In genomic region chr11:111586305-111586915, GRCh38 we compare ENCODE assay signal across 10 cellular contexts. TPM values are rescaled to one million over a fixed set of nuclear protein-coding genes. Genes with fewer than 3 reads are reported as not detected.
DNase-seq lines count a peak whose midpoint lies in the region; ATAC-seq and TF ChIP-seq lines count a peak whose summit lies in the region.
"Had no signal": no experiment of that assay in that cellular context is flagged by ENCODE, and none has a peak within 500 bp of the region (broad histone marks: within the 10 kb centered on the region; RNA-seq: fewer than 3 reads in every experiment).

No MANE protein-coding gene starts in this region.

- H3K9ac ChIP-seq in GM23248 = peak overlapping the region; percentile 60

- no peaks in the 10 kb centered on the region for H3K4me1 ChIP-seq in CD8-positive, alpha-beta T cell (ENCODE audit: insufficient read depth, low read length)
- peaks cover 11% of the 10 kb centered on the region for H3K4me1 ChIP-seq in GM23248 (ENCODE audit: insufficient read depth)
- peaks cover 6% of the 10 kb centered on the region for H3K4me1 ChIP-seq in foreskin keratinocyte
- H3K4me1 ChIP-seq in gastrocnemius medialis = no peaks in the 10 kb centered on the region

- H4K20me1 ChIP-seq in GM23248 (ENCODE audit: insufficient read depth) = no peaks in the 10 kb centered on the region

- no peaks in the 10 kb centered on the region for H3K27me3 Mint-ChIP-seq in CD8-positive, alpha-beta T cell (ENCODE audit: low read depth)
- peaks cover 3% of the 10 kb centered on the region for H3K27me3 Mint-ChIP-seq in activated CD8-positive, alpha-beta T cell treated with anti-CD3 and anti-CD28 coated beads for 36 hours

- CTCF ChIA-PET in CD8-positive, alpha-beta T cell (lab: Charles Lee) = interaction anchor here (0.7 to 11.9 kb wide), 23 partner anchors 11 to 291 kb away, joined by 3 to 163 read pairs (median 4); partner anchors contain the start of genes PPP2R1B and SIK2
- CTCF ChIA-PET in activated CD8-positive, alpha-beta T cell treated with anti-CD3 and anti-CD28 coated beads for 36 hours (lab: Charles Lee) = interaction anchor here (0.7 to 9.1 kb wide), 21 partner anchors 10 to 396 kb away, joined by 3 to 74 read pairs (median 5); partner anchors contain the start of gene PPP2R1B

- peak; percentile 76 for TF ChIP-seq CTCF in CD8-positive, alpha-beta T cell (IDR thresholded peaks at IDR 0.05)
- peak; percentile 49 for TF ChIP-seq CTCF in activated CD8-positive, alpha-beta T cell treated with anti-CD3 and anti-CD28 coated beads for 36 hours (IDR thresholded peaks at IDR 0.05)
- TF ChIP-seq CTCF in foreskin keratinocyte (conservative IDR thresholded peaks at IDR 0.05) (peak; percentile 80), gastrocnemius medialis (IDR thresholded peaks at IDR 0.05 in 4 of 5, conservative IDR thresholded peaks at IDR 0.05 in 1 of 5) (peak; percentile 38 to 58 (median 56))

- no peaks in the 10 kb centered on the region for H3K36me3 Mint-ChIP-seq in CD8-positive, alpha-beta T cell
- H3K36me3 Mint-ChIP-seq in activated CD8-positive, alpha-beta T cell treated with anti-CD3 and anti-CD28 coated beads for 36 hours (ENCODE audit: low read depth) = no peaks in the 10 kb centered on the region

- peak in 6 of 7 experiments; percentile 8 to 62 (median 41) for DNase-seq in CD8-positive, alpha-beta T cell
- DNase-seq in GM23248 = peak; percentile 75
- peak; percentile 28 for DNase-seq in NCI-H226
- DNase-seq in activated CD8-positive, alpha-beta T cell treated with anti-CD3 and anti-CD28 coated beads for 36 hours = peak; percentile 74
- peak; percentile 51 to 68 for DNase-seq in foreskin keratinocyte
- no peak for DNase-seq in gastrocnemius medialis

- 0 to 7% methylated on average over 1 of the region's 1 CpG for WGBS in GM23248 (ENCODE audit: low coverage in 1 of 2, low lambda C conversion rate in 2 of 2, missing lambda C conversion rate in 2 of 2), 2 experiments

- POLR2A ChIA-PET in CD8-positive, alpha-beta T cell (lab: Charles Lee) = interaction anchor here (1.3 kb wide), 1 partner anchor 179 kb away, joined by 5 read pairs; the partner anchor contains the start of gene PPP2R1B
- POLR2A ChIA-PET in activated CD8-positive, alpha-beta T cell treated with anti-CD3 and anti-CD28 coated beads for 36 hours (lab: Charles Lee) = interaction anchor here (0.5 kb wide), 1 partner anchor 643 kb away, joined by 3 read pairs; no protein-coding TSS in a partner anchor

- H3K36me3 ChIP-seq in CD8-positive, alpha-beta T cell (ENCODE audit: insufficient read depth, low read length) = no peaks in the 10 kb centered on the region
- H3K36me3 ChIP-seq in GM23248 (ENCODE audit: low read depth) (no peaks in the 10 kb centered on the region), gastrocnemius medialis (no peaks in the 10 kb centered on the region)
- H3K36me3 ChIP-seq: ovary, SJSA1 had no signal

- no peak overlapping the region for H3K4me3 Mint-ChIP-seq in CD8-positive, alpha-beta T cell
- H3K4me3 Mint-ChIP-seq in activated CD8-positive, alpha-beta T cell treated with anti-CD3 and anti-CD28 coated beads for 36 hours = no peak overlapping the region

- no peaks in the 10 kb centered on the region for H3K9me2 ChIP-seq in GM23248 (ENCODE audit: insufficient read depth)

- H3K27ac ChIP-seq in CD8-positive, alpha-beta T cell (ENCODE audit: low read depth, low read length) = no peak overlapping the region
- peak overlapping the region; percentile 66 for H3K27ac ChIP-seq in GM23248
- no peak overlapping the region for H3K27ac ChIP-seq in foreskin keratinocyte
- no peak overlapping the region for H3K27ac ChIP-seq in gastrocnemius medialis
- H3K27ac ChIP-seq: ovary, SJSA1 had no signal

- no peaks in the 10 kb centered on the region for H3K9me3 Mint-ChIP-seq in CD8-positive, alpha-beta T cell
- no peaks in the 10 kb centered on the region for H3K9me3 Mint-ChIP-seq in activated CD8-positive, alpha-beta T cell treated with anti-CD3 and anti-CD28 coated beads for 36 hours

- no peaks in the 10 kb centered on the region for H3K79me2 ChIP-seq in GM23248 (ENCODE audit: insufficient read depth)

- H2AFZ ChIP-seq in GM23248 = 0 out of 2 replicates have a peak overlapping the region, but pooled peaks have one; percentile 7

- in situ Hi-C loops in GM23248 (cut with MboI) (loop anchor here (5.0 kb wide), 1 partner anchor 181 kb away; the partner anchor contains the start of gene PPP2R1B), gastrocnemius medialis (cut with MboI; ENCODE audit: low sequenced_read_pairs in 4 of 4) (loop anchor here in 1 of 4 donors (5.0 kb wide), 1 partner anchor 256 kb away; no protein-coding TSS in a partner anchor)

- no peaks in the 10 kb centered on the region for H3K4me1 Mint-ChIP-seq in CD8-positive, alpha-beta T cell (ENCODE audit: low read depth)
- H3K4me1 Mint-ChIP-seq in activated CD8-positive, alpha-beta T cell treated with anti-CD3 and anti-CD28 coated beads for 36 hours (ENCODE audit: low read depth) = peaks cover 2% of the 10 kb centered on the region

- intact Hi-C loops in CD8-positive, alpha-beta T cell (cut with DNase I, micrococcal nuclease) = loop anchor here (1.0 kb wide), 2 partner anchors 191 to 255 kb away; no protein-coding TSS in a partner anchor
- intact Hi-C loops in activated CD8-positive, alpha-beta T cell treated with anti-CD3 and anti-CD28 coated beads for 36 hours (cut with micrococcal nuclease) = loop anchor here (1.0 kb wide), 1 partner anchor 255 kb away; no protein-coding TSS in a partner anchor
- intact Hi-C loops in gastrocnemius medialis (cut with DNase I; ENCODE audit: low total_unique reads) = no loop called here

- H3F3A ChIP-seq in GM23248 (ENCODE audit: insufficient read depth) = peaks cover 5% of the 10 kb centered on the region; the same call in 1 of the 2 replicates

- peak; percentile 83 for ATAC-seq in CD8-positive, alpha-beta T cell
- peak; percentile 70 for ATAC-seq in activated CD8-positive, alpha-beta T cell treated with anti-CD3 and anti-CD28 coated beads for 36 hours
- ATAC-seq in foreskin keratinocyte (peak; percentile 77), gastrocnemius medialis (peak in 1 of 2 donors; percentile 36), GM21526 (IDR thresholded peaks at IDR 0.05; ENCODE audit: low FRiP score, unreplicated experiment) (no peak), GM18907 (IDR thresholded peaks at IDR 0.05; ENCODE audit: unreplicated experiment) (no peak)

- no peak overlapping the region for H3K27ac Mint-ChIP-seq in CD8-positive, alpha-beta T cell
- H3K27ac Mint-ChIP-seq in activated CD8-positive, alpha-beta T cell treated with anti-CD3 and anti-CD28 coated beads for 36 hours = no peak overlapping the region

- H3K9me3 ChIP-seq in CD8-positive, alpha-beta T cell (ENCODE audit: low read length) = no peaks in the 10 kb centered on the region
- H3K9me3 ChIP-seq in GM23248 (ENCODE audit: low read depth) (no peaks in the 10 kb centered on the region), gastrocnemius medialis (no peaks in the 10 kb centered on the region)
- H3K9me3 ChIP-seq: ovary, SJSA1 had no signal

- TF ChIP-seq POLR2A in gastrocnemius medialis (IDR thresholded peaks at IDR 0.05) = no peak

- H3K27me3 ChIP-seq in CD8-positive, alpha-beta T cell (ENCODE audit: insufficient read depth, low read length) = no peaks in the 10 kb centered on the region
- H3K27me3 ChIP-seq in GM23248 (replicated peaks; ENCODE audit: insufficient read depth) (no peaks in the 10 kb centered on the region), foreskin keratinocyte (no peaks in the 10 kb centered on the region), gastrocnemius medialis (no peaks in the 10 kb centered on the region)
- H3K27me3 ChIP-seq: ovary, SJSA1 had no signal

- no peak overlapping the region for H3K4me2 ChIP-seq in GM23248 (ENCODE audit: unreplicated experiment)

- no peak overlapping the region for H3K4me3 ChIP-seq in CD8-positive, alpha-beta T cell (ENCODE audit: low read depth, low read length)
- H3K4me3 ChIP-seq in GM23248 (no peak overlapping the region), gastrocnemius medialis (no peak overlapping the region)
- H3K4me3 ChIP-seq: ovary, SJSA1 had no signal

RNA-seq across cellular contexts. Expression of gene SIK2, which starts 15.8 kb away (rescaled TPM):
- 1 to 10 TPM; 2.9 to 3.2 TPM for total RNA-seq in CD8-positive, alpha-beta T cell
- total RNA-seq in GM23248 (2014; rRNA removed; shearing (Covaris generic)) = 14.7 and 14.8 TPM in 2 replicates
- polyA plus RNA-seq in GM23248 (2016; fragmentation: Nextera tagmentation; extraction: Ambion mirVana) = 5.9 and 6.2 TPM in 2 replicates
- total RNA-seq in activated CD8-positive, alpha-beta T cell treated with anti-CD3 and anti-CD28 coated beads for 36 hours = 1 to 10 TPM; 7.4 to 8.0 TPM
- total RNA-seq in foreskin keratinocyte = 8.7 and 9.0 TPM in 2 replicates
- polyA plus RNA-seq in foreskin keratinocyte = 2.3 and 2.6 TPM in 2 replicates
- total RNA-seq in gastrocnemius medialis = 10 to 100 TPM; 16.5 to 98.7 (median 43.8) TPM

RNA-seq across cellular contexts. Expression of gene LAYN, which starts 45.9 kb away (rescaled TPM):
- total RNA-seq in CD8-positive, alpha-beta T cell = 10 to 100 TPM in 1 of 2 experiments, 1 to 10 TPM in 1; 9.5 to 11.2 TPM
- total RNA-seq in GM23248 (2014; rRNA removed; shearing (Covaris generic)) = 117 and 118 TPM in 2 replicates
- polyA plus RNA-seq in GM23248 (2016; fragmentation: Nextera tagmentation; extraction: Ambion mirVana) = 121 and 127 TPM in 2 replicates
- total RNA-seq in activated CD8-positive, alpha-beta T cell treated with anti-CD3 and anti-CD28 coated beads for 36 hours = 10 to 100 TPM; 92.2 to 93.7 TPM
- 8.1 TPM in 2 replicates for total RNA-seq in foreskin keratinocyte
- polyA plus RNA-seq in foreskin keratinocyte = 6.8 and 7.0 TPM in 2 replicates
- 1 to 10 TPM in 1 of 4 donors, under 1 TPM in 2, not detected in 1; 0.46 to 3.7 (median 0.72) TPM for total RNA-seq in gastrocnemius medialis

Comparison
In these comparisons a context has a peak if more than half of its experiments do, and no peak if none do; other contexts are left out.
1. ATAC-seq: peak in CD8-positive, alpha-beta T cell (single experiment), activated CD8-positive, alpha-beta T cell treated with anti-CD3 and anti-CD28 coated beads for 36 hours (single experiment) and foreskin keratinocyte (single experiment); none in GM21526 (single experiment) and GM18907 (single experiment).
2. DNase-seq: peak in CD8-positive, alpha-beta T cell (6 of 7), GM23248 (single experiment), NCI-H226 (single experiment), activated CD8-positive, alpha-beta T cell treated with anti-CD3 and anti-CD28 coated beads for 36 hours (single experiment) and foreskin keratinocyte (2 of 2); none in gastrocnemius medialis (0 of 2).
3. Peak in every context shown above with its lines, with median percentiles within 50 percentile points of each other: CTCF ChIP-seq.